ENCODE assay signal across 19 cellular contexts in the genomic region with DNA sequence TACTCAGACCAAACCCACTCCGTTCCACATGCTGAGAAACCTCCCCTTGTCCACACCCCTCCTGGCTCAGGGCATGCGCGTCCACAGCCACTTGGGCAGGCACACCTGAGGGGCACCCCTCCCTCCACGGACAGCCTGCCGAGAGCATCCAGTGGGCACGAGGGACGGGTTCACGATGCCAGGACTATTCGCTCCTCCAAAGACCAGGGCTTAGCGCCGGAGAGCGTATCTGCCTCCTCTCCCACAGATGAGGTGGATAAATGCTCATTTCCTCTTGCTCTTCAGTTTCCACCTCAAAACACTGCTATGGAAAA.
"Had no signal": no experiment of that assay in that cellular context is flagged by ENCODE, and none has a peak within 500 bp of the region (broad histone marks: within the 10 kb centered on the region; RNA-seq: fewer than 3 reads in every experiment).

No MANE protein-coding gene starts in this region.

- H3K27ac ChIP-seq: breast epithelium, dorsolateral prefrontal cortex, left ventricle myocardium inferior, prostate gland, right lobe of liver, thoracic aorta, VCaP had no signal

- H3K4me3 ChIP-seq: breast epithelium, dorsolateral prefrontal cortex, left ventricle myocardium inferior, prostate gland, right lobe of liver, thoracic aorta had no signal

- H3K4me3 Mint-ChIP-seq: activated naive CD8-positive, alpha-beta T cell treated with anti-CD3 and anti-CD28 coated beads, Interleukin-2, amount 10 ng/mL, durations not matched to agents 7 days and 5 days; activated T-cell treated with anti-CD3 and anti-CD28 coated beads, Interleukin-2, amount 50 U/mL, for 24 hours; stimulated activated naive CD8-positive, alpha-beta T cell treated with anti-CD3 and anti-CD28 coated beads, Interleukin-15, amount 100 ng/mL, for 72 hours had no signal

- H3K4me2 ChIP-seq: SK-N-SH had no signal

- DNase-seq: activated CD4-positive, alpha-beta T cell treated with anti-CD3 and anti-CD28 coated beads for 4 hours; activated gamma-delta T cell treated with Interleukin-2 at 50 U/mL for 16 hours; activated naive CD8-positive, alpha-beta T cell treated with anti-CD3 and anti-CD28 coated beads, Interleukin-2, amount 10 ng/mL, durations not matched to agents 7 days and 5 days; activated T-cell treated with anti-CD3 and anti-CD28 coated beads, Interleukin-2, amount 50 U/mL, for 24 hours; anterior cingulate cortex; foreskin fibroblast; left ventricle myocardium inferior; nucleus accumbens; SK-N-SH; stimulated activated CD4-positive, alpha-beta T cell treated with anti-CD3 and anti-CD28 coated beads, Interleukin-12 subunit alpha, Interleukin-12 subunit beta, amount 100 ng/mL, for 4 hours; stimulated activated naive CD8-positive, alpha-beta T cell treated with anti-CD3 and anti-CD28 coated beads, Interleukin-15, amount 100 ng/mL, for 72 hours; T-helper 1 cell had no signal

- H3K27ac Mint-ChIP-seq: activated naive CD8-positive, alpha-beta T cell treated with anti-CD3 and anti-CD28 coated beads, Interleukin-2, amount 10 ng/mL, durations not matched to agents 7 days and 5 days; activated T-cell treated with anti-CD3 and anti-CD28 coated beads, Interleukin-2, amount 50 U/mL, for 24 hours; stimulated activated naive CD8-positive, alpha-beta T cell treated with anti-CD3 and anti-CD28 coated beads, Interleukin-15, amount 100 ng/mL, for 72 hours had no signal

- H3K9me2 ChIP-seq: SK-N-SH had no signal

- ATAC-seq: esophagus mucosa; right lobe of liver; stimulated activated naive CD8-positive, alpha-beta T cell treated with anti-CD3 and anti-CD28 coated beads, Interleukin-15, amount 100 ng/mL, for 72 hours had no signal

- H3K4me1 Mint-ChIP-seq: activated naive CD8-positive, alpha-beta T cell treated with anti-CD3 and anti-CD28 coated beads, Interleukin-2, amount 10 ng/mL, durations not matched to agents 7 days and 5 days had no signal

- H3K27me3 Mint-ChIP-seq: activated naive CD8-positive, alpha-beta T cell treated with anti-CD3 and anti-CD28 coated beads, Interleukin-2, amount 10 ng/mL, durations not matched to agents 7 days and 5 days; activated T-cell treated with anti-CD3 and anti-CD28 coated beads, Interleukin-2, amount 50 U/mL, for 24 hours had no signal

- H3K9ac ChIP-seq: SK-N-SH had no signal

- H3K27me3 ChIP-seq: dorsolateral prefrontal cortex, right lobe of liver had no signal

- H3K9me3 ChIP-seq: left ventricle myocardium inferior, prostate gland, right lobe of liver, SK-N-SH, thoracic aorta had no signal

- H3K36me3 ChIP-seq: breast epithelium, prostate gland, right lobe of liver, thoracic aorta had no signal

- H3K9me3 Mint-ChIP-seq: activated naive CD8-positive, alpha-beta T cell treated with anti-CD3 and anti-CD28 coated beads, Interleukin-2, amount 10 ng/mL, durations not matched to agents 7 days and 5 days had no signal
